Comparison of ENCODE assay signal across 26 cellular contexts in genomic region chr9:106339882-106340281, GRCh38.
"Had no signal": no experiment of that assay in that cellular context is flagged by ENCODE, and none has a peak within 500 bp of the region (broad histone marks: within the 10 kb centered on the region; RNA-seq: fewer than 3 reads in every experiment).

No MANE protein-coding gene starts in this region.

- H3K36me3 ChIP-seq: stomach, suprapubic skin, thoracic aorta, thyroid gland, tibial artery, tibial nerve, transverse colon, upper lobe of left lung, upper lobe of right lung, uterus, vagina had no signal

- H3K9me3 ChIP-seq: suprapubic skin, testis, thoracic aorta, thyroid gland, tibial artery, transverse colon, upper lobe of left lung, upper lobe of right lung, uterus, vagina had no signal

- FAIRE-seq: urothelium cell line had no signal

- H3K4me3 ChIP-seq: stomach, suprapubic skin, testis, thoracic aorta, thyroid gland, tibial artery, tibial nerve, transverse colon, upper lobe of left lung, upper lobe of right lung, uterus, vagina had no signal

- DNase-seq: stimulated activated CD4-positive, alpha-beta T cell treated with anti-CD3 and anti-CD28 coated beads, Interleukin-2, amount 100 ng/mL, for 48 hours; stimulated activated CD4-positive, alpha-beta T cell treated with anti-CD3 and anti-CD28 coated beads, Interleukin-4, amount 100 ng/mL, for 1 hour; stimulated activated CD4-positive, alpha-beta T cell treated with anti-CD3 and anti-CD28 coated beads, Interleukin-4, amount 100 ng/mL, for 24 hours; stimulated activated CD4-positive, alpha-beta T cell treated with anti-CD3 and anti-CD28 coated beads, Interleukin-4, amount 100 ng/mL, for 4 hours; stimulated activated CD8-positive, alpha-beta memory T cell treated with anti-CD3 and anti-CD28 coated beads, Interleukin-4, amount 100 ng/mL, for 48 hours; stimulated activated naive B cell treated with anti-CD40 and anti-IgM and Interleukin-4, amounts not matched to agents 10 μg/mL and 1 μg/mL and 100 μg/mL, for 72 hours; stimulated activated naive CD4-positive, alpha-beta T cell; stimulated activated naive CD4-positive, alpha-beta T cell treated with Interleukin-2 at 50 U/mL for 16 hours; stimulated activated naive CD8-positive, alpha-beta T cell treated with anti-CD3 and anti-CD28 coated beads, Interleukin-15, amount 100 ng/mL, for 72 hours; stimulated activated naive CD8-positive, alpha-beta T cell treated with anti-CD3 and anti-CD28 coated beads, Interleukin-15, Interleukin-2, amounts not matched to agents 100 U/mL and 50 U/mL, for 24 hours; stomach; substantia nigra; testis; thyroid gland; tibial artery; transverse colon; upper lobe of left lung; upper lobe of right lung; uterus had no signal

- H3K27me3 ChIP-seq: stomach, suprapubic skin, testis, thyroid gland, tibial artery, tibial nerve, transverse colon, upper lobe of left lung, upper lobe of right lung, uterus, vagina had no signal

- H3K4me1 ChIP-seq: stomach, suprapubic skin, testis, thyroid gland, tibial artery, tibial nerve, transverse colon, upper lobe of left lung, upper lobe of right lung, uterus, vagina had no signal

- ATAC-seq: stimulated activated effector memory CD8-positive, alpha-beta T cell treated with anti-CD3 and anti-CD28 coated beads, Interleukin-12 subunit alpha, Interleukin-12 subunit beta, amount 100 ng/mL, for 72 hours; stimulated activated memory B cell treated with anti-CD40 and anti-IgM and Interleukin-4, amounts not matched to agents 10 μg/mL and 1 μg/mL and 100 μg/mL, for 72 hours; stimulated activated naive B cell treated with anti-CD40 and anti-IgM and Interleukin-4, amounts not matched to agents 10 μg/mL and 1 μg/mL and 100 μg/mL, for 72 hours; stimulated activated naive CD8-positive, alpha-beta T cell treated with anti-CD3 and anti-CD28 coated beads, Interleukin-15, amount 100 ng/mL, for 72 hours; stimulated activated naive CD8-positive, alpha-beta T cell treated with anti-CD3 and anti-CD28 coated beads, Interleukin-15, Interleukin-2, amounts not matched to agents 100 U/mL and 50 U/mL, for 24 hours; upper lobe of right lung had no signal

- H3K27ac ChIP-seq: stomach, suprapubic skin, testis, thoracic aorta, thyroid gland, tibial artery, tibial nerve, transverse colon, upper lobe of left lung, upper lobe of right lung, uterus, vagina had no signal
